ENCODE assay signal across 10 cellular contexts in the genomic region with DNA sequence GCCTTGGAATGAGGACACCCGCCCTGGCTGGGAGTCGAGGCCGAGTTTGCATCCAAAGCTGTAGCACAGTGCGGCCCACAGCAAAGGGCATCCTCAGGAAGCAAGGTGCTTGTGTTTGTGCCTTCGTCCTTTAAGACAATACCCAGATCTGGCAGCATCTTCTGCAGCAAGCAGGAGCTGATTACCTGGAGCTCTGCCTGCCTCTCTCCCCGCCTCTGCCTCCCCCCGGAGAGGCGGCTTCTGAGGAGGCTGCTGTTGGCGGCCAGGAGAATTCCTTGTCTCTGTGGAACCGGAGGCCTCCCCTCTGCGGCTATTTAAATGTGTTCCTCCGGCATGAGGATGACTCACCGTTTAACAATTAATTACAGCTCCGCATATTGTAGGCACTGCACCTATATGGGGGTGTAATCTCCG.
A peak's percentile ranks its signal among the peaks of the same experiment; 100 is the strongest.
DNase-seq lines count a peak whose midpoint lies in the region; ATAC-seq, FAIRE-seq and TF ChIP-seq lines count a peak whose summit lies in the region.
"Had no signal": no experiment of that assay in that cellular context is flagged by ENCODE, and none has a peak within 500 bp of the region (broad histone marks: within the 10 kb centered on the region; RNA-seq: fewer than 3 reads in every experiment).

No MANE protein-coding gene starts in this region.

- CTCF ChIA-PET in activated CD4-positive, alpha-beta memory T cell treated with anti-CD3 and anti-CD28 coated beads, Interleukin-2, amount 10 ng/mL, durations not matched to agents 7 days and 5 days (lab: Charles Lee) = no interaction called here

- no peaks in the 10 kb centered on the region for H3K9me3 ChIP-seq in hepatocyte (ENCODE audit: low read depth)
- H3K9me3 ChIP-seq in small intestine (ENCODE audit: control insufficient read depth, low read depth) = no peaks in the 10 kb centered on the region

- H3K4me2 ChIP-seq in hepatocyte = peak overlapping the region; percentile 52

- FAIRE-seq in small intestine (lab: Jason Lieb, UNC) = no peak

- WGBS in hepatocyte (ENCODE audit: low lambda C conversion rate, missing lambda C conversion rate) = 29% methylated on average over 15 of the region's 15 CpGs
- 25 to 54% (median 48%) methylated on average over 15 of the region's 15 CpGs for WGBS in small intestine, 3 donors

- no peaks in the 10 kb centered on the region for H3K4me1 Mint-ChIP-seq in activated CD4-positive, alpha-beta memory T cell treated with anti-CD3 and anti-CD28 coated beads, Interleukin-2, amount 10 ng/mL, durations not matched to agents 7 days and 5 days

- no peaks in the 10 kb centered on the region for H4K20me1 ChIP-seq in hepatocyte (ENCODE audit: insufficient read depth, poor library complexity, severe bottlenecking)

- H3K27me3 ChIP-seq in hepatocyte (no peaks in the 10 kb centered on the region), small intestine (ENCODE audit: control insufficient read depth in 2 of 2, insufficient read depth in 2 of 2, low read length in 2 of 2) (no peaks in the 10 kb centered on the region)

- H3K36me3 ChIP-seq in hepatocyte (replicated peaks; ENCODE audit: insufficient read depth, low read depth) (no peaks in the 10 kb centered on the region), small intestine (ENCODE audit: control insufficient read depth in 2 of 2, insufficient read depth in 2 of 2, low read length in 2 of 2) (no peaks in the 10 kb centered on the region)

- DNase-seq in HK-2 (ENCODE audit: unreplicated experiment) = peak; percentile 47
- peak; percentile 76 for DNase-seq in astrocyte of the spinal cord (ENCODE audit: low read depth, low spot score)
- peak; percentile 69 for DNase-seq in hepatocyte (ENCODE audit: low spot score)
- peak; percentile 32 for DNase-seq in small intestine
- DNase-seq in activated CD4-positive, alpha-beta memory T cell treated with anti-CD3 and anti-CD28 coated beads, Interleukin-2, amount 10 ng/mL, durations not matched to agents 7 days and 5 days = no peak
- DNase-seq: left colon; stimulated activated CD4-positive, alpha-beta T cell treated with anti-CD3 and anti-CD28 coated beads, Interleukin-2, amount 100 ng/mL, for 24 hours had no signal

- H3K9me2 ChIP-seq in hepatocyte (replicated peaks; ENCODE audit: insufficient read depth) = no peaks in the 10 kb centered on the region

- H3K4me3 Mint-ChIP-seq in activated CD4-positive, alpha-beta memory T cell treated with anti-CD3 and anti-CD28 coated beads, Interleukin-2, amount 10 ng/mL, durations not matched to agents 7 days and 5 days = no peak overlapping the region
- H3K4me3 Mint-ChIP-seq: activated naive CD8-positive, alpha-beta T cell had no signal

- H3K4me3 ChIP-seq in astrocyte of the spinal cord (ENCODE audit: low read depth, low read length) (no peak overlapping the region), hepatocyte (no peak overlapping the region), small intestine (ENCODE audit: low read depth in 1 of 2, low read length in 2 of 2) (no peak overlapping the region)

- in situ Hi-C loops in astrocyte of the spinal cord (cut with HindIII; ENCODE audit: low sequenced_read_pairs) = no loop called here

- peaks cover 12% of the 10 kb centered on the region for H3K27me3 Mint-ChIP-seq in activated CD4-positive, alpha-beta memory T cell treated with anti-CD3 and anti-CD28 coated beads, Interleukin-2, amount 10 ng/mL, durations not matched to agents 7 days and 5 days
- H3K27me3 Mint-ChIP-seq: activated naive CD8-positive, alpha-beta T cell had no signal

- H3K27ac ChIP-seq in hepatocyte = no peak overlapping the region
- no peak overlapping the region for H3K27ac ChIP-seq in small intestine (ENCODE audit: low read depth in 1 of 2, low read length in 1 of 2)

- no peaks in the 10 kb centered on the region for H3K36me3 Mint-ChIP-seq in activated CD4-positive, alpha-beta memory T cell treated with anti-CD3 and anti-CD28 coated beads, Interleukin-2, amount 10 ng/mL, durations not matched to agents 7 days and 5 days (ENCODE audit: low read depth)
- H3K36me3 Mint-ChIP-seq: activated naive CD8-positive, alpha-beta T cell had no signal

- no peaks in the 10 kb centered on the region for H3K9me3 Mint-ChIP-seq in activated CD4-positive, alpha-beta memory T cell treated with anti-CD3 and anti-CD28 coated beads, Interleukin-2, amount 10 ng/mL, durations not matched to agents 7 days and 5 days

- TF ChIP-seq CTCF in astrocyte of the spinal cord (IDR thresholded peaks at IDR 0.05; ENCODE audit: low read depth, low read length) = no peak
- TF ChIP-seq CTCF in hepatocyte (IDR thresholded peaks at IDR 0.05; ENCODE audit: poor library complexity) = no peak

- H3K79me2 ChIP-seq in hepatocyte = no peaks in the 10 kb centered on the region

- H3K4me1 ChIP-seq in hepatocyte (ENCODE audit: insufficient read depth) (peaks cover 10% of the 10 kb centered on the region), small intestine (ENCODE audit: control insufficient read depth in 2 of 2, insufficient read depth in 1 of 2, low read depth in 1 of 2, low read length in 1 of 2) (no peaks in the 10 kb centered on the region)

- H3K27ac Mint-ChIP-seq in activated CD4-positive, alpha-beta memory T cell treated with anti-CD3 and anti-CD28 coated beads, Interleukin-2, amount 10 ng/mL, durations not matched to agents 7 days and 5 days = no peak overlapping the region
- H3K27ac Mint-ChIP-seq: activated naive CD8-positive, alpha-beta T cell had no signal

- POLR2A ChIA-PET in activated CD4-positive, alpha-beta memory T cell treated with anti-CD3 and anti-CD28 coated beads, Interleukin-2, amount 10 ng/mL, durations not matched to agents 7 days and 5 days (lab: Charles Lee) = no interaction called here

- H2AFZ ChIP-seq in hepatocyte = no peak overlapping the region

- no peak for ATAC-seq in HG02763 (IDR thresholded peaks at IDR 0.05; ENCODE audit: unreplicated experiment)
- ATAC-seq in GM19328 (IDR thresholded peaks at IDR 0.05; ENCODE audit: unreplicated experiment) = no peak
- ATAC-seq: left colon had no signal
